18 cellular contexts compared by ENCODE assay signal in genomic region chr1:214319930-214320329, GRCh38. TPM values are rescaled to one million over a fixed set of nuclear protein-coding genes. Genes with fewer than 3 reads are reported as not detected.
DNase-seq lines count a peak whose midpoint lies in the region; ATAC-seq and TF ChIP-seq lines count a peak whose summit lies in the region.
"Had no signal": no experiment of that assay in that cellular context is flagged by ENCODE, and none has a peak within 500 bp of the region (broad histone marks: within the 10 kb centered on the region; RNA-seq: fewer than 3 reads in every experiment).

No MANE protein-coding gene starts in this region.

- H3K27ac ChIP-seq in WERI-Rb-1: no peak overlapping the region

- no peak overlapping the region for H3K4me3 Mint-ChIP-seq in activated CD8-positive, alpha-beta T cell treated with anti-CD3 and anti-CD28 coated beads for 36 hours
- H3K4me3 Mint-ChIP-seq in activated CD8-positive, alpha-beta T cell treated with anti-CD3 and anti-CD28 coated beads, Interleukin-2, amount 10 ng/mL, durations not matched to agents 7 days and 5 days: no peak overlapping the region
- H3K4me3 Mint-ChIP-seq in progenitor cell of endocrine pancreas (ENCODE audit: low read depth): no peak overlapping the region
- no peak overlapping the region for H3K4me3 Mint-ChIP-seq in activated T-cell treated with anti-CD3 and anti-CD28 coated beads, Interleukin-2, amount 50 U/mL, for 4 hours
- H3K4me3 Mint-ChIP-seq: activated CD4-positive, alpha-beta memory T cell treated with anti-CD3 and anti-CD28 coated beads for 36 hours; stimulated activated memory B cell treated with anti-CD40 and anti-IgM and Interleukin-4, amounts not matched to agents 10 μg/mL and 1 μg/mL and 100 μg/mL, for 72 hours had no signal

- H3K4me3 ChIP-seq in LNCaP clone FGC (ENCODE audit: low read depth, low read length): no peak overlapping the region
- no peak overlapping the region for H3K4me3 ChIP-seq in WERI-Rb-1 (ENCODE audit: low read depth, low read length)
- no peak overlapping the region for H3K4me3 ChIP-seq in H7 (ENCODE audit: insufficient read depth, low read depth, low read length)

- H3K9me3 ChIP-seq in WERI-Rb-1 (ENCODE audit: severe bottlenecking): no peaks in the 10 kb centered on the region

- ATAC-seq in activated CD8-positive, alpha-beta T cell treated with anti-CD3 and anti-CD28 coated beads for 36 hours: no peak
- ATAC-seq in activated CD8-positive, alpha-beta T cell treated with anti-CD3 and anti-CD28 coated beads, Interleukin-2, amount 10 ng/mL, durations not matched to agents 7 days and 5 days: no peak
- ATAC-seq in activated T-cell treated with anti-CD3 and anti-CD28 coated beads, Interleukin-2, amount 50 U/mL, for 4 hours: no peak
- ATAC-seq: stimulated activated memory B cell treated with anti-CD40 and anti-IgM and Interleukin-4, amounts not matched to agents 10 μg/mL and 1 μg/mL and 100 μg/mL, for 72 hours had no signal

- H3K27ac Mint-ChIP-seq in activated CD8-positive, alpha-beta T cell treated with anti-CD3 and anti-CD28 coated beads for 36 hours: no peak overlapping the region
- no peak overlapping the region for H3K27ac Mint-ChIP-seq in activated CD8-positive, alpha-beta T cell treated with anti-CD3 and anti-CD28 coated beads, Interleukin-2, amount 10 ng/mL, durations not matched to agents 7 days and 5 days
- no peak overlapping the region for H3K27ac Mint-ChIP-seq in progenitor cell of endocrine pancreas
- H3K27ac Mint-ChIP-seq: activated CD4-positive, alpha-beta memory T cell treated with anti-CD3 and anti-CD28 coated beads for 36 hours; activated T-helper 2 cell treated with anti-CD3 and anti-CD28 coated beads, Interferon-gamma antibody, Interleukin-2, Interleukin-4, amounts not matched to agents 10 μg/mL and 5 μg/mL and 100 μg/mL, durations not matched to agents 14 hours and 24 hours and 36 hours; stimulated activated memory B cell treated with anti-CD40 and anti-IgM and Interleukin-4, amounts not matched to agents 10 μg/mL and 1 μg/mL and 100 μg/mL, for 72 hours had no signal

- no peak for DNase-seq in activated CD8-positive, alpha-beta T cell treated with anti-CD3 and anti-CD28 coated beads for 36 hours
- DNase-seq in activated CD8-positive, alpha-beta T cell treated with anti-CD3 and anti-CD28 coated beads, Interleukin-2, amount 10 ng/mL, durations not matched to agents 7 days and 5 days: no peak
- DNase-seq in LNCaP clone FGC (ENCODE audit: low read depth): no peak
- no peak for DNase-seq in WERI-Rb-1
- no peak for DNase-seq in progenitor cell of endocrine pancreas (ENCODE audit: low spot score, unreplicated experiment)
- DNase-seq in DMS153 treated with DMSO at 0.1 percent for 48 hours (lab: John Stamatoyannopoulos, UW; ENCODE audit: unreplicated experiment): no peak
- DNase-seq in activated T-cell treated with anti-CD3 and anti-CD28 coated beads, Interleukin-2, amount 50 U/mL, for 4 hours: no peak
- no peak for DNase-seq in H7
- DNase-seq: activated CD4-positive, alpha-beta memory T cell treated with anti-CD3 and anti-CD28 coated beads for 36 hours; GOT3; KBM-7; kidney; midbrain; NCI-H187; NCI-H510A; trophoblast cell had no signal

- H3K27me3 ChIP-seq in WERI-Rb-1 (ENCODE audit: insufficient read depth, low read depth, severe bottlenecking): no peaks in the 10 kb centered on the region
- peaks cover 24% of the 10 kb centered on the region for H3K27me3 ChIP-seq in H7 (ENCODE audit: control insufficient read depth, insufficient read depth, low read length)

- no peaks in the 10 kb centered on the region for H3K4me1 Mint-ChIP-seq in activated CD8-positive, alpha-beta T cell treated with anti-CD3 and anti-CD28 coated beads for 36 hours (ENCODE audit: low read depth)
- H3K4me1 Mint-ChIP-seq in activated CD8-positive, alpha-beta T cell treated with anti-CD3 and anti-CD28 coated beads, Interleukin-2, amount 10 ng/mL, durations not matched to agents 7 days and 5 days (ENCODE audit: low read depth): peaks cover 3% of the 10 kb centered on the region
- no peaks in the 10 kb centered on the region for H3K4me1 Mint-ChIP-seq in progenitor cell of endocrine pancreas (ENCODE audit: low read depth)
- H3K4me1 Mint-ChIP-seq in activated T-cell treated with anti-CD3 and anti-CD28 coated beads, Interleukin-2, amount 50 U/mL, for 4 hours (ENCODE audit: low read depth): no peaks in the 10 kb centered on the region

- peak; percentile 29 for TF ChIP-seq CTCF in activated CD8-positive, alpha-beta T cell treated with anti-CD3 and anti-CD28 coated beads for 36 hours (IDR thresholded peaks at IDR 0.05)
- peak; percentile 13; the same call in 1 of the 2 replicates for TF ChIP-seq CTCF in LNCaP clone FGC (IDR thresholded peaks at IDR 0.05; ENCODE audit: control insufficient read depth, extremely low read depth, insufficient read depth)
- TF ChIP-seq CTCF in WERI-Rb-1 (IDR thresholded peaks at IDR 0.05; ENCODE audit: low read depth, low read length): peak; percentile 19; the same call in 1 of the 2 replicates
- TF ChIP-seq CTCF in progenitor cell of endocrine pancreas (IDR thresholded peaks at IDR 0.05; ENCODE audit: unreplicated experiment): peak; percentile 26

- POLR2A ChIA-PET in activated CD8-positive, alpha-beta T cell treated with anti-CD3 and anti-CD28 coated beads for 36 hours (lab: Charles Lee): interaction anchor here (0.6 kb wide), 1 partner anchor 59 kb away, joined by 3 read pairs; no protein-coding TSS in a partner anchor
- POLR2A ChIA-PET in activated CD8-positive, alpha-beta T cell treated with anti-CD3 and anti-CD28 coated beads, Interleukin-2, amount 10 ng/mL, durations not matched to agents 7 days and 5 days (lab: Charles Lee): no interaction called here

- H3K36me3 Mint-ChIP-seq in activated CD8-positive, alpha-beta T cell treated with anti-CD3 and anti-CD28 coated beads for 36 hours (ENCODE audit: low read depth): peaks cover 16% of the 10 kb centered on the region
- peaks cover 14% of the 10 kb centered on the region for H3K36me3 Mint-ChIP-seq in activated CD8-positive, alpha-beta T cell treated with anti-CD3 and anti-CD28 coated beads, Interleukin-2, amount 10 ng/mL, durations not matched to agents 7 days and 5 days (ENCODE audit: low read depth)
- peaks cover 19% of the 10 kb centered on the region for H3K36me3 Mint-ChIP-seq in progenitor cell of endocrine pancreas (ENCODE audit: insufficient read depth)
- H3K36me3 Mint-ChIP-seq in activated T-cell treated with anti-CD3 and anti-CD28 coated beads, Interleukin-2, amount 50 U/mL, for 4 hours (ENCODE audit: insufficient read depth): peaks cover 21% of the 10 kb centered on the region

- peaks cover 20% of the 10 kb centered on the region for H3K36me3 ChIP-seq in WERI-Rb-1
- H3K36me3 ChIP-seq in H7 (replicated peaks; ENCODE audit: control insufficient read depth, insufficient read depth, low read length): no peaks in the 10 kb centered on the region

- CTCF ChIA-PET in activated CD8-positive, alpha-beta T cell treated with anti-CD3 and anti-CD28 coated beads for 36 hours (lab: Charles Lee): interaction anchor here (3.7 to 10.1 kb wide), 2 partner anchors 11 to 59 kb away, joined by 30 to 103 read pairs; no protein-coding TSS in a partner anchor
- CTCF ChIA-PET in activated CD8-positive, alpha-beta T cell treated with anti-CD3 and anti-CD28 coated beads, Interleukin-2, amount 10 ng/mL, durations not matched to agents 7 days and 5 days (lab: Charles Lee): interaction anchor here (3.6 to 7.1 kb wide), 3 partner anchors 9 to 59 kb away, joined by 37 to 56 read pairs (median 51); no protein-coding TSS in a partner anchor

- intact Hi-C loops in activated CD8-positive, alpha-beta T cell treated with anti-CD3 and anti-CD28 coated beads for 36 hours (cut with micrococcal nuclease): no loop called here

- no peaks in the 10 kb centered on the region for H3K9me3 Mint-ChIP-seq in activated CD8-positive, alpha-beta T cell treated with anti-CD3 and anti-CD28 coated beads for 36 hours
- H3K9me3 Mint-ChIP-seq in activated CD8-positive, alpha-beta T cell treated with anti-CD3 and anti-CD28 coated beads, Interleukin-2, amount 10 ng/mL, durations not matched to agents 7 days and 5 days (ENCODE audit: insufficient read depth): no peaks in the 10 kb centered on the region
- H3K9me3 Mint-ChIP-seq in progenitor cell of endocrine pancreas (ENCODE audit: low read depth): no peaks in the 10 kb centered on the region
- no peaks in the 10 kb centered on the region for H3K9me3 Mint-ChIP-seq in activated T-cell treated with anti-CD3 and anti-CD28 coated beads, Interleukin-2, amount 50 U/mL, for 4 hours
- H3K9me3 Mint-ChIP-seq: activated CD4-positive, alpha-beta memory T cell treated with anti-CD3 and anti-CD28 coated beads for 36 hours; activated T-helper 2 cell treated with anti-CD3 and anti-CD28 coated beads, Interferon-gamma antibody, Interleukin-2, Interleukin-4, amounts not matched to agents 10 μg/mL and 5 μg/mL and 100 μg/mL, durations not matched to agents 14 hours and 24 hours and 36 hours; stimulated activated memory B cell treated with anti-CD40 and anti-IgM and Interleukin-4, amounts not matched to agents 10 μg/mL and 1 μg/mL and 100 μg/mL, for 72 hours had no signal

- no peaks in the 10 kb centered on the region for H3K27me3 Mint-ChIP-seq in activated CD8-positive, alpha-beta T cell treated with anti-CD3 and anti-CD28 coated beads for 36 hours
- H3K27me3 Mint-ChIP-seq in activated CD8-positive, alpha-beta T cell treated with anti-CD3 and anti-CD28 coated beads, Interleukin-2, amount 10 ng/mL, durations not matched to agents 7 days and 5 days (ENCODE audit: low read depth): no peaks in the 10 kb centered on the region
- H3K27me3 Mint-ChIP-seq in progenitor cell of endocrine pancreas: no peaks in the 10 kb centered on the region
- no peaks in the 10 kb centered on the region for H3K27me3 Mint-ChIP-seq in activated T-cell treated with anti-CD3 and anti-CD28 coated beads, Interleukin-2, amount 50 U/mL, for 4 hours (ENCODE audit: low read depth)
- H3K27me3 Mint-ChIP-seq: activated CD4-positive, alpha-beta memory T cell treated with anti-CD3 and anti-CD28 coated beads for 36 hours; stimulated activated memory B cell treated with anti-CD40 and anti-IgM and Interleukin-4, amounts not matched to agents 10 μg/mL and 1 μg/mL and 100 μg/mL, for 72 hours had no signal

RNA-seq across cellular contexts. Expression of gene SMYD2, which starts 39.0 kb away (rescaled TPM):
- 10 to 100 TPM; 37.4 to 40.6 TPM for total RNA-seq in activated CD8-positive, alpha-beta T cell treated with anti-CD3 and anti-CD28 coated beads for 36 hours
- total RNA-seq in activated CD8-positive, alpha-beta T cell treated with anti-CD3 and anti-CD28 coated beads, Interleukin-2, amount 10 ng/mL, durations not matched to agents 7 days and 5 days: 10 to 100 TPM; 37.2 to 38.4 TPM
- 46.8 and 47.8 TPM in 2 replicates for total RNA-seq in progenitor cell of endocrine pancreas
- total RNA-seq in activated T-cell treated with anti-CD3 and anti-CD28 coated beads, Interleukin-2, amount 50 U/mL, for 4 hours: 10 to 100 TPM; 15.6 to 21.9 (median 18.4) TPM
- total RNA-seq in H7 (2014; rRNA removed; shearing (Covaris generic)): 24.5 and 26.4 TPM in 2 replicates
